Comparison of ENCODE assay signal across 22 cellular contexts in the genomic region with DNA sequence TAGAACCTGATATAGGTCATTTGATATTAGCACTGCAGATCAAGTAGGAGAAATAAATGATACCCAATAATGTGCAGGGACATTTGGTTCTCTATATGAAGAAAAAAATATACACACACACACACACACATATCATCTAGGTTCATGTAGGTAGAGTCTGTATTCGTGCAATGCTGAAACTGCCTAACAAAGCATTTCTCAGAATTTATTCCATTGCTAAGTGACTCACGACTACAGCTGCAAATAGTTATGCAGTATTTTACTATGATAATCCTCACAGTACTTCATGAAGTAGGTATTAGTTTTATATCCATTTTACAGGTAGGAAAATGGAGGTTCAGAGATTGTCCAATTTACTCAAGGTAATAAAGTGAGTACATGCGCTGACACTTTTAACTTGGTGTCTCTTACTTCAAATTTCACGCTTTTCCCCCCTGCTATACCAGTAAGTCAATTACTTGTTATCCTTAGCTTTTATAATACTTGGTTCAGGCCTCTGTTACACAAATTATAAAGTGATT. TPM values are rescaled to one million over a fixed set of nuclear protein-coding genes. Genes with fewer than 3 reads are reported as not detected.
DNase-seq lines count a peak whose midpoint lies in the region; ATAC-seq and TF ChIP-seq lines count a peak whose summit lies in the region.
"Had no signal": no experiment of that assay in that cellular context is flagged by ENCODE, and none has a peak within 500 bp of the region (broad histone marks: within the 10 kb centered on the region; RNA-seq: fewer than 3 reads in every experiment).

No MANE protein-coding gene starts in this region.

- POLR2A ChIA-PET in CD8-positive, alpha-beta memory T cell (lab: Charles Lee), result no interaction called here
- POLR2A ChIA-PET in naive thymus-derived CD4-positive, alpha-beta T cell (lab: Charles Lee), result no interaction called here

- no peak overlapping the region for H3K4me3 Mint-ChIP-seq in CD8-positive, alpha-beta memory T cell
- H3K4me3 Mint-ChIP-seq in naive thymus-derived CD4-positive, alpha-beta T cell, result no peak overlapping the region
- no peak overlapping the region for H3K4me3 Mint-ChIP-seq in T-helper 17 cell
- H3K4me3 Mint-ChIP-seq: dendritic cell treated with granulocyte-macrophage colony-stimulating factor and Interleukin-4, amounts not matched to agents 40 ng/mL and 50 ng/mL, for 4 days had no signal

- H3K36me3 Mint-ChIP-seq in CD8-positive, alpha-beta memory T cell, result peaks cover 0 to 14% (median 8%) of the 10 kb centered on the region in 3 donors
- peaks cover under 1 to 15% (median 5%) of the 10 kb centered on the region in 5 donors for H3K36me3 Mint-ChIP-seq in naive thymus-derived CD4-positive, alpha-beta T cell
- peaks cover 4% of the 10 kb centered on the region for H3K36me3 Mint-ChIP-seq in T-helper 17 cell (ENCODE audit: low read depth)

- no peak overlapping the region for H3K9ac ChIP-seq in Loucy (ENCODE audit: low read depth, low read length, poor library complexity, severe bottlenecking)
- H3K9ac ChIP-seq in SU-DHL-6 (ENCODE audit: low read length), result no peak overlapping the region
- H3K9ac ChIP-seq: parathyroid adenoma had no signal

- H3K9me2 ChIP-seq in Loucy (replicated peaks; ENCODE audit: low read depth, low read length) (no peaks in the 10 kb centered on the region), SU-DHL-6 (replicated peaks; ENCODE audit: insufficient read depth, low read length) (no peaks in the 10 kb centered on the region)

- H3K4me1 Mint-ChIP-seq in CD8-positive, alpha-beta memory T cell, result peaks cover 45 to 65% (median 48%) of the 10 kb centered on the region in 3 donors
- H3K4me1 Mint-ChIP-seq in naive thymus-derived CD4-positive, alpha-beta T cell, result peaks cover 29 to 72% (median 64%) of the 10 kb centered on the region in 7 donors
- peaks cover 33% of the 10 kb centered on the region for H3K4me1 Mint-ChIP-seq in T-helper 17 cell

- TF ChIP-seq CTCF in Loucy (conservative IDR thresholded peaks at IDR 0.05; ENCODE audit: low read length), result no peak
- no peak for TF ChIP-seq CTCF in SU-DHL-6 (IDR thresholded peaks at IDR 0.05; ENCODE audit: insufficient read depth, low read length, poor library complexity, severe bottlenecking)
- no peak for TF ChIP-seq CTCF in fibroblast of the aortic adventitia (IDR thresholded peaks at IDR 0.05; ENCODE audit: insufficient read depth, low read length)
- no peak for TF ChIP-seq CTCF in spleen (IDR thresholded peaks at IDR 0.05 in 8 of 11, conservative IDR thresholded peaks at IDR 0.05 in 3 of 11)

- no peak overlapping the region for H3K4me3 ChIP-seq in CD8-positive, alpha-beta memory T cell (ENCODE audit: low read length)
- H3K4me3 ChIP-seq in Loucy (ENCODE audit: low read length, poor library complexity, severe bottlenecking) (no peak overlapping the region), SU-DHL-6 (ENCODE audit: insufficient read depth, low read length, poor library complexity, severe bottlenecking) (no peak overlapping the region), fibroblast of the aortic adventitia (ENCODE audit: low read depth, low read length) (no peak overlapping the region), spleen (no peak overlapping the region)
- H3K4me3 ChIP-seq in naive thymus-derived CD4-positive, alpha-beta T cell (ENCODE audit: low read length), result no peak overlapping the region
- H3K4me3 ChIP-seq: sigmoid colon, suprapubic skin had no signal

- ATAC-seq in naive thymus-derived CD4-positive, alpha-beta T cell, result no peak
- no peak for ATAC-seq in T-helper 17 cell
- ATAC-seq in GM18867 (IDR thresholded peaks at IDR 0.05; ENCODE audit: unreplicated experiment), result no peak
- ATAC-seq: heart right ventricle, Right ventricle myocardium inferior had no signal

- 70 to 95% (median 82%) methylated on average over 4 of the region's 4 CpGs for WGBS in spleen, 5 donors

- no peak overlapping the region for H3K27ac Mint-ChIP-seq in CD8-positive, alpha-beta memory T cell
- H3K27ac Mint-ChIP-seq in naive thymus-derived CD4-positive, alpha-beta T cell, result no peak overlapping the region
- no peak overlapping the region for H3K27ac Mint-ChIP-seq in T-helper 17 cell
- H3K27ac Mint-ChIP-seq: dendritic cell treated with granulocyte-macrophage colony-stimulating factor and Interleukin-4, amounts not matched to agents 40 ng/mL and 50 ng/mL, for 4 days had no signal

- H3K27ac ChIP-seq in CD8-positive, alpha-beta memory T cell (ENCODE audit: low read depth, low read length), result peak overlapping the region; percentile 95
- H3K27ac ChIP-seq in SU-DHL-6 (ENCODE audit: low read depth, low read length), result no peak overlapping the region
- H3K27ac ChIP-seq in naive thymus-derived CD4-positive, alpha-beta T cell (ENCODE audit: low read depth, low read length), result no peak overlapping the region
- H3K27ac ChIP-seq in spleen, result no peak overlapping the region
- H3K27ac ChIP-seq: parathyroid adenoma, suprapubic skin had no signal

- CTCF ChIA-PET in CD8-positive, alpha-beta memory T cell (lab: Charles Lee), result no interaction called here
- CTCF ChIA-PET in naive thymus-derived CD4-positive, alpha-beta T cell (lab: Charles Lee), result no interaction called here

- no peak for DNase-seq in CD8-positive, alpha-beta memory T cell
- DNase-seq in fibroblast of the aortic adventitia (ENCODE audit: low read depth) (peak; percentile 8), spleen (no peak), T-helper 17 cell (no peak)
- DNase-seq in naive thymus-derived CD4-positive, alpha-beta T cell, result no peak
- DNase-seq: activated CD4-positive, alpha-beta T cell treated with anti-CD3 and anti-CD28 coated beads for 1 hour; anterior cingulate cortex; caudate nucleus; heart right ventricle; immature natural killer cell; left ventricle myocardium inferior; NCI-H1417 treated with DMSO at 0.1 percent for 48 hours; NCI-H524; sigmoid colon had no signal

- H3F3A ChIP-seq in Loucy (ENCODE audit: low read depth) (peaks cover 5% of the 10 kb centered on the region; the same call in 1 of the 2 replicates), SU-DHL-6 (ENCODE audit: insufficient read depth) (peaks cover 15% of the 10 kb centered on the region)

- H3K27me3 Mint-ChIP-seq in CD8-positive, alpha-beta memory T cell, result no peaks in the 10 kb centered on the region
- H3K27me3 Mint-ChIP-seq in naive thymus-derived CD4-positive, alpha-beta T cell, result no peaks in the 10 kb centered on the region
- no peaks in the 10 kb centered on the region for H3K27me3 Mint-ChIP-seq in T-helper 17 cell
- H3K27me3 Mint-ChIP-seq: activated naive CD4-positive, alpha-beta T cell treated with anti-CD3 and anti-CD28 coated beads, Interleukin-2, amount 50 U/mL, for 24 hours; dendritic cell treated with granulocyte-macrophage colony-stimulating factor and Interleukin-4, amounts not matched to agents 40 ng/mL and 50 ng/mL, for 4 days had no signal

- H3K36me3 ChIP-seq in CD8-positive, alpha-beta memory T cell (ENCODE audit: insufficient read depth, low read length), result no peaks in the 10 kb centered on the region
- H3K36me3 ChIP-seq in Loucy (ENCODE audit: insufficient read depth, low read length) (no peaks in the 10 kb centered on the region), SU-DHL-6 (ENCODE audit: low read length) (no peaks in the 10 kb centered on the region), spleen (no peaks in the 10 kb centered on the region)
- no peaks in the 10 kb centered on the region for H3K36me3 ChIP-seq in naive thymus-derived CD4-positive, alpha-beta T cell (ENCODE audit: control insufficient read depth in 2 of 3, insufficient read depth in 3 of 3, low read length in 3 of 3)
- H3K36me3 ChIP-seq: heart right ventricle, left ventricle myocardium inferior, sigmoid colon, suprapubic skin had no signal

- H3K27me3 ChIP-seq in CD8-positive, alpha-beta memory T cell (ENCODE audit: insufficient read depth, low read length, poor library complexity, severe bottlenecking), result no peaks in the 10 kb centered on the region
- H3K27me3 ChIP-seq in Loucy (ENCODE audit: insufficient read depth, low read length, poor library complexity, severe bottlenecking) (no peaks in the 10 kb centered on the region), SU-DHL-6 (ENCODE audit: low read length) (no peaks in the 10 kb centered on the region), spleen (replicated peaks in 1 of 7) (no peaks in the 10 kb centered on the region)
- no peaks in the 10 kb centered on the region for H3K27me3 ChIP-seq in naive thymus-derived CD4-positive, alpha-beta T cell (ENCODE audit: control insufficient read depth in 2 of 2, insufficient read depth in 2 of 2, low read length in 2 of 2)
- H3K27me3 ChIP-seq: heart right ventricle, sigmoid colon, suprapubic skin had no signal

- no peak for TF ChIP-seq POLR2A in spleen (IDR thresholded peaks at IDR 0.05)

- H3K9me3 ChIP-seq in CD8-positive, alpha-beta memory T cell (ENCODE audit: low read length), result no peaks in the 10 kb centered on the region
- H3K9me3 ChIP-seq in Loucy (ENCODE audit: insufficient read depth, low read depth, low read length), result no peaks in the 10 kb centered on the region
- H3K9me3 ChIP-seq in SU-DHL-6 (ENCODE audit: insufficient read depth, low read length), result no peaks in the 10 kb centered on the region
- no peaks in the 10 kb centered on the region for H3K9me3 ChIP-seq in naive thymus-derived CD4-positive, alpha-beta T cell (ENCODE audit: control insufficient read depth in 2 of 3, low read length in 3 of 3)
- H3K9me3 ChIP-seq in spleen, result no peaks in the 10 kb centered on the region
- no peaks in the 10 kb centered on the region for H3K9me3 ChIP-seq in T-helper 17 cell (ENCODE audit: control insufficient read depth, low read length, poor library complexity, severe bottlenecking)
- H3K9me3 ChIP-seq: heart right ventricle, left ventricle myocardium inferior, sigmoid colon, suprapubic skin had no signal

- H3K4me2 ChIP-seq in Loucy (ENCODE audit: low read depth, low read length, poor library complexity, severe bottlenecking), result peak overlapping the region; percentile 85
- peak overlapping the region; percentile 96 for H3K4me2 ChIP-seq in SU-DHL-6 (ENCODE audit: low read depth, low read length, poor library complexity, severe bottlenecking)

- intact Hi-C loops in naive thymus-derived CD4-positive, alpha-beta T cell (cut with micrococcal nuclease), result no loop called here
- intact Hi-C loops in spleen (cut with DNase I; ENCODE audit: low total_unique reads), result loop anchor here (10.0 kb wide), 1 partner anchor 353 kb away; no protein-coding TSS in a partner anchor

- no peak overlapping the region for H2AFZ ChIP-seq in Loucy (ENCODE audit: low read length)
- no peak overlapping the region for H2AFZ ChIP-seq in SU-DHL-6 (ENCODE audit: low read depth, low read length, severe bottlenecking)
- H2AFZ ChIP-seq: parathyroid adenoma had no signal

- no peaks in the 10 kb centered on the region for H3K9me3 Mint-ChIP-seq in CD8-positive, alpha-beta memory T cell
- peaks cover 0 to 3% (median 0%) of the 10 kb centered on the region in 11 donors for H3K9me3 Mint-ChIP-seq in naive thymus-derived CD4-positive, alpha-beta T cell
- H3K9me3 Mint-ChIP-seq: activated naive CD4-positive, alpha-beta T cell treated with anti-CD3 and anti-CD28 coated beads, Interleukin-2, amount 50 U/mL, for 24 hours; dendritic cell treated with granulocyte-macrophage colony-stimulating factor and Interleukin-4, amounts not matched to agents 40 ng/mL and 50 ng/mL, for 4 days; immature natural killer cell had no signal

- peaks cover 46% of the 10 kb centered on the region for H3K79me2 ChIP-seq in Loucy (ENCODE audit: insufficient read depth, low read length)
- H3K79me2 ChIP-seq in SU-DHL-6 (ENCODE audit: insufficient read depth, low read length), result peaks cover 51% of the 10 kb centered on the region

- H4K20me1 ChIP-seq in Loucy (ENCODE audit: insufficient read depth, low read length, poor library complexity, severe bottlenecking) (peaks cover under 1% of the 10 kb centered on the region), SU-DHL-6 (ENCODE audit: low read depth, low read length) (no peaks in the 10 kb centered on the region)

- peaks cover 31% of the 10 kb centered on the region for H3K4me1 ChIP-seq in CD8-positive, alpha-beta memory T cell (ENCODE audit: insufficient read depth, low read length)
- peaks cover 24% of the 10 kb centered on the region for H3K4me1 ChIP-seq in Loucy (ENCODE audit: insufficient read depth, low read length, poor library complexity, severe bottlenecking)
- H3K4me1 ChIP-seq in naive thymus-derived CD4-positive, alpha-beta T cell (ENCODE audit: control insufficient read depth in 2 of 2, insufficient read depth in 2 of 2, low read length in 2 of 2), result peaks cover 10 to 27% of the 10 kb centered on the region in 2 donors
- peaks cover 15 to 47% (median 33%) of the 10 kb centered on the region in 6 donors for H3K4me1 ChIP-seq in spleen
- H3K4me1 ChIP-seq: parathyroid adenoma had no signal

RNA-seq across cellular contexts. Expression of gene GIN1, which starts 2.4 kb away (rescaled TPM):
- 1 to 10 TPM; 8.6 to 9.3 TPM for total RNA-seq in CD8-positive, alpha-beta memory T cell
- 10.4 TPM for polyA plus RNA-seq in CD8-positive, alpha-beta memory T cell
- total RNA-seq in fibroblast of the aortic adventitia (ENCODE audit: low replicate concordance) (11.0 and 14.4 TPM in 2 replicates), spleen (10 to 100 TPM in 1 of 7 donors, 1 to 10 TPM in 6; 6.8 to 13.2 (median 8.7) TPM), T-helper 17 cell (1 to 10 TPM; 1.7 to 3.5 TPM)
- total RNA-seq in naive thymus-derived CD4-positive, alpha-beta T cell, result 10 to 100 TPM in 2 of 5 experiments, 1 to 10 TPM in 3; 4.0 to 20.9 (median 9.6) TPM
- 10 to 100 TPM; 10.3 to 13.0 TPM for polyA plus RNA-seq in naive thymus-derived CD4-positive, alpha-beta T cell
- 1 to 10 TPM; 2.9 to 3.8 (median 3.2) TPM for polyA plus RNA-seq in spleen

RNA-seq across cellular contexts. Expression of gene PPIP5K2, which starts 2.6 kb away (rescaled TPM):
- total RNA-seq in CD8-positive, alpha-beta memory T cell, result 10 to 100 TPM; 55.7 to 63.6 TPM
- polyA plus RNA-seq in CD8-positive, alpha-beta memory T cell, result 22.9 TPM
- total RNA-seq in fibroblast of the aortic adventitia (ENCODE audit: low replicate concordance) (32.1 and 71.9 TPM in 2 replicates), spleen (10 to 100 TPM; 53.3 to 79.8 (median 68.5) TPM), T-helper 17 cell (10 to 100 TPM; 45.2 to 48.7 TPM)
- total RNA-seq in naive thymus-derived CD4-positive, alpha-beta T cell, result 10 to 100 TPM; 59.4 to 77.4 (median 69.3) TPM
- polyA plus RNA-seq in naive thymus-derived CD4-positive, alpha-beta T cell, result 10 to 100 TPM; 19.2 to 28.3 TPM
- 10 to 100 TPM; 22.3 to 29.7 (median 23.8) TPM for polyA plus RNA-seq in spleen
